25 cellular contexts compared by ENCODE assay signal in the genomic region with DNA sequence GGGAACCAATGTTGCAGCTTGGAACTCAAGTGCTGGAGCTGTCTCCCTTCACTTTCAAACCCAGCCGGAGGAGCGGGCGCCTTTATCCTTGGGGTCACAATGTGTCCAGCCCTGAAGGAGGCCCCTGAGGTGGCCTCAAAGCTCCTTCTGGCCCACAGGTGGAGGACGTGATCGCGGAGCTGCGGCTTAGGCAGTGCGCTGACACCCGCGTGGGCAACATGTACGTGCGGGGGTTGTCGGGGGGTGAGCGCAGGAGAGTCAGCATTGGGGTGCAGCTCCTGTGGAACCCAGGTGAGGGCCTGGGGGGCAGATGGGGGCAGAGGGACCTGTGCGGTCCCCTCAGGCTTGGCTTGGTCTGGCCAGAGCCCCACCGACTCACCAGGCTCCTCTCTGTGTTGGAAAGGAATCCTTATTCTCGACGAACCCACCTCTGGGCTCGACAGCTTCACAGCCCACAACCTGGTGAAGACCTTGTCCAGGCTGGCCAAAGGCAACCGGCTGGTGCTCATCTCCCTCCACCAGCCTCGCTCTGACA. TPM values are rescaled to one million over a fixed set of nuclear protein-coding genes. Genes with fewer than 3 reads are reported as not detected.
A peak's percentile ranks its signal among the peaks of the same experiment; 100 is the strongest.
DNase-seq lines count a peak whose midpoint lies in the region; ATAC-seq and TF ChIP-seq lines count a peak whose summit lies in the region.
"Had no signal": no experiment of that assay in that cellular context is flagged by ENCODE, and none has a peak within 500 bp of the region (broad histone marks: within the 10 kb centered on the region; RNA-seq: fewer than 3 reads in every experiment).

No MANE protein-coding gene starts in this region.

- in situ Hi-C loops in GM13976 (cut with MboI; ENCODE audit: low sequenced_read_pairs, unreplicated experiment): no loop called here

- no peak overlapping the region for H3K27ac ChIP-seq in psoas muscle

- WGBS in psoas muscle, 3 donors: 89 to 94% (median 93%) methylated on average over 20 to 21 of the region's 21 CpGs

- H3K36me3 ChIP-seq in psoas muscle (ENCODE audit: insufficient read depth in 1 of 2, low read depth in 1 of 2): no peaks in the 10 kb centered on the region

- peaks cover 0 to 14% (median 4%) of the 10 kb centered on the region in 3 donors for H3K27me3 ChIP-seq in psoas muscle (ENCODE audit: insufficient read depth in 3 of 3, low read length in 2 of 3)

- H3K4me3 ChIP-seq in psoas muscle: no peak overlapping the region
- H3K4me3 ChIP-seq: GM12878 had no signal

- H3K9me3 ChIP-seq in psoas muscle: no peaks in the 10 kb centered on the region

- H3K4me1 ChIP-seq in psoas muscle: no peaks in the 10 kb centered on the region

- intact Hi-C loops in psoas muscle (cut with DNase I): no loop called here

- no peak for TF ChIP-seq CTCF in GM13976 (IDR thresholded peaks at IDR 0.05; ENCODE audit: borderline replicate concordance, control extremely low read depth, extremely low read depth, insufficient read depth, missing control alignments)
- no peak for TF ChIP-seq CTCF in psoas muscle (IDR thresholded peaks at IDR 0.05)

- DNase-seq in activated effector memory CD4-positive, alpha-beta T cell treated with anti-CD3 and anti-CD28 coated beads, Interleukin-2, amount 50 U/mL, for 16 hours: peak; percentile 56
- no peak for DNase-seq in activated effector memory CD4-positive, alpha-beta T cell treated with Interleukin-2 at 50 U/mL for 16 hours
- peak; percentile 5 for DNase-seq in GM13976 (ENCODE audit: low spot score)
- DNase-seq in mucosa of gallbladder (ENCODE audit: low spot score): peak; percentile 7
- no peak for DNase-seq in psoas muscle
- DNase-seq in GOT3 (lab: John Stamatoyannopoulos, UW): no peak
- no peak for DNase-seq in DMS53 treated with DMSO at 0.1 percent for 48 hours (lab: John Stamatoyannopoulos, UW; ENCODE audit: unreplicated experiment)
- DNase-seq: C1 segment of cervical spinal cord; CD4-positive, alpha-beta memory T cell; COR-L47; DMS53; Kasumi-1; MV-4-11; NCI-H1105; NCI-H1436 treated with DMSO at 0.1 percent for 48 hours; NCI-H1930; NCI-H446; NCI-H524 treated with DMSO at 0.1 percent for 48 hours; NCI-H774; PC-3 had no signal

- ATAC-seq in psoas muscle: no peak
- ATAC-seq: GM12878, HepG2, PC-3 had no signal

RNA-seq across cellular contexts. Expression of gene ABCG8, which starts 13.5 kb away (rescaled TPM):
- total RNA-seq in mucosa of gallbladder (2.6 TPM), psoas muscle (not detected)
- under 1 TPM in 1 of 3 donors, not detected in 2; 0.05 TPM for polyA plus RNA-seq in psoas muscle
- total RNA-seq: CD4-positive, alpha-beta memory T cell; GM12878; HT1080; MCF 10A; PC-3 had no signal
- polyA plus RNA-seq: AG04450, GM12878 had no signal

RNA-seq across cellular contexts. Expression of gene ABCG5, which starts 13.6 kb away (rescaled TPM):
- 3.1 TPM for total RNA-seq in mucosa of gallbladder
- total RNA-seq in psoas muscle: not detected
- under 1 TPM in 2 of 3 donors, not detected in 1; 0.01 to 0.08 TPM for polyA plus RNA-seq in psoas muscle
- total RNA-seq: CD4-positive, alpha-beta memory T cell; GM12878; HT1080; MCF 10A; PC-3 had no signal
- polyA plus RNA-seq: AG04450; CD4-positive, alpha-beta memory T cell; GM12878 had no signal

Comparison
In these comparisons a context has a peak if more than half of its experiments do, and no peak if none do; other contexts are left out.
1. DNase-seq: peak in activated effector memory CD4-positive, alpha-beta T cell treated with anti-CD3 and anti-CD28 coated beads, Interleukin-2, amount 50 U/mL, for 16 hours (single experiment), GM13976 (single experiment) and mucosa of gallbladder (single experiment); none in activated effector memory CD4-positive, alpha-beta T cell treated with Interleukin-2 at 50 U/mL for 16 hours (single experiment), psoas muscle (0 of 2), GOT3 (single experiment) and DMS53 treated with DMSO at 0.1 percent for 48 hours (single experiment).